ENCODE assay signal across 21 cellular contexts in genomic region chr2:47179325-47179724, GRCh38. TPM values are rescaled to one million over a fixed set of nuclear protein-coding genes. Genes with fewer than 3 reads are reported as not detected.
DNase-seq lines count a peak whose midpoint lies in the region; ATAC-seq, FAIRE-seq and TF ChIP-seq lines count a peak whose summit lies in the region.
"Had no signal": no experiment of that assay in that cellular context is flagged by ENCODE, and none has a peak within 500 bp of the region (broad histone marks: within the 10 kb centered on the region; RNA-seq: fewer than 3 reads in every experiment).

No MANE protein-coding gene starts in this region.

- H3K56ac ChIP-seq in H1 (replicated peaks; ENCODE audit: insufficient read length, low read depth, low read length): no peak overlapping the region

- H3K23me2 ChIP-seq in H1 (ENCODE audit: low read depth, low read length): peaks cover 6% of the 10 kb centered on the region

- no peak overlapping the region for H2BK5ac ChIP-seq in H1 (ENCODE audit: low read depth, low read length)

- TF ChIP-seq CTCF in H1 (IDR thresholded peaks at IDR 0.05; ENCODE audit: control extremely low read depth in 1 of 3, insufficient read depth in 1 of 3, low read depth in 1 of 3, low read length in 3 of 3): no peak
- TF ChIP-seq CTCF in right lobe of liver (IDR thresholded peaks at IDR 0.05): no peak

- no peaks in the 10 kb centered on the region for H3K79me1 ChIP-seq in H1 (ENCODE audit: low read depth, low read length)

- peaks cover 22% of the 10 kb centered on the region for H3K4me1 ChIP-seq in BLaER1
- H3K4me1 ChIP-seq in H1 (replicated peaks in 1 of 4; ENCODE audit: control insufficient read depth in 3 of 4, insufficient read depth in 4 of 4, low read length in 3 of 4): peaks cover 6 to 15% (median 13%) of the 10 kb centered on the region in 4 experiments; a peak in 6 of 7 replicates
- peaks cover 0 to 6% (median 0%) of the 10 kb centered on the region in 4 donors for H3K4me1 ChIP-seq in right lobe of liver

- H4K5ac ChIP-seq in H1 (ENCODE audit: insufficient read length, low read depth, low read length): no peak overlapping the region

- ATAC-seq in right lobe of liver (no peak), GM21619 (IDR thresholded peaks at IDR 0.05; ENCODE audit: unreplicated experiment) (no peak)
- ATAC-seq: activated CD8-positive, alpha-beta T cell treated with anti-CD3 and anti-CD28 coated beads, Interleukin-2, amount 10 ng/mL, durations not matched to agents 7 days and 5 days; effector memory CD8-positive, alpha-beta T cell; mucosa of descending colon had no signal

- no peak overlapping the region for H3K27ac ChIP-seq in BLaER1
- no peak overlapping the region for H3K27ac ChIP-seq in H1 (ENCODE audit: low read depth, low read length)
- no peak overlapping the region for H3K27ac ChIP-seq in right lobe of liver
- H3K27ac ChIP-seq: ascending aorta had no signal

- H4K20me1 ChIP-seq in BLaER1: peaks cover 18% of the 10 kb centered on the region
- H4K20me1 ChIP-seq in H1 (replicated peaks in 1 of 2; ENCODE audit: control insufficient read depth in 1 of 2, insufficient read depth in 2 of 2, low read length in 2 of 2): peaks cover 9 to 10% of the 10 kb centered on the region in 2 experiments

- H3K9me3 Mint-ChIP-seq in IgD-negative memory B cell: peaks cover 0 to 2% (median 0%) of the 10 kb centered on the region in 3 donors
- H3K9me3 Mint-ChIP-seq: activated naive CD4-positive, alpha-beta T cell treated with anti-CD3 and anti-CD28 coated beads for 36 hours; activated T-cell treated with anti-CD3 and anti-CD28 coated beads, Interleukin-2, amount 50 U/mL, for 24 hours; effector memory CD8-positive, alpha-beta T cell; T-helper 1 cell treated with Interleukin-12 subunit alpha and Interleukin-12 subunit beta and Interleukin-4 antibody, amounts not matched to agents 30 μg/mL and 1 μg/mL, for 36 hours had no signal

- TF ChIP-seq RAD21 in H1 (IDR thresholded peaks at IDR 0.05 in 1 of 2, conservative IDR thresholded peaks at IDR 0.05 in 1 of 2; ENCODE audit: low read depth in 2 of 2, low read length in 2 of 2): no peak

- H2BK20ac ChIP-seq in H1 (ENCODE audit: low read length): peak overlapping the region; percentile 63; the same call in 1 of the 2 replicates

- H3K27ac Mint-ChIP-seq in IgD-negative memory B cell: peak overlapping the region in 2 of 3 donors; percentile 80 to 99
- H3K27ac Mint-ChIP-seq: activated CD8-positive, alpha-beta T cell treated with anti-CD3 and anti-CD28 coated beads, Interleukin-2, amount 10 ng/mL, durations not matched to agents 7 days and 5 days; activated naive CD4-positive, alpha-beta T cell treated with anti-CD3 and anti-CD28 coated beads for 36 hours; activated T-cell treated with anti-CD3 and anti-CD28 coated beads, Interleukin-2, amount 50 U/mL, for 24 hours; T-helper 1 cell treated with Interleukin-12 subunit alpha and Interleukin-12 subunit beta and Interleukin-4 antibody, amounts not matched to agents 30 μg/mL and 1 μg/mL, for 36 hours had no signal

- H2BK15ac ChIP-seq in H1 (ENCODE audit: low read length): 0 out of 2 replicates have a peak overlapping the region, but pooled peaks have one; percentile 25

- H3K79me2 ChIP-seq in H1 (ENCODE audit: control insufficient read depth in 1 of 2, insufficient read depth in 2 of 2, low read length in 2 of 2): peaks cover 12 to 19% of the 10 kb centered on the region in 2 experiments

- H3K9me3 ChIP-seq in BLaER1 (no peaks in the 10 kb centered on the region), H1 (ENCODE audit: insufficient read depth in 2 of 2, low read depth in 1 of 2, low read length in 1 of 2) (no peaks in the 10 kb centered on the region), right lobe of liver (no peaks in the 10 kb centered on the region)
- H3K9me3 ChIP-seq: ascending aorta, mucosa of descending colon had no signal

- H3K4me2 ChIP-seq in BLaER1 (peak overlapping the region; percentile 31), H1 (ENCODE audit: insufficient read depth in 1 of 2, low read depth in 2 of 2, low read length in 2 of 2) (no peak overlapping the region)

- no peak overlapping the region for H3K14ac ChIP-seq in H1 (ENCODE audit: insufficient read length)

- H3K4me3 ChIP-seq in BLaER1: no peak overlapping the region
- no peak overlapping the region for H3K4me3 ChIP-seq in H1 (ENCODE audit: extremely low read depth in 1 of 4, insufficient read depth in 2 of 4, low read depth in 3 of 4, low read length in 4 of 4)
- no peak overlapping the region for H3K4me3 ChIP-seq in right lobe of liver
- H3K4me3 ChIP-seq: ascending aorta, mucosa of descending colon had no signal

- no peak for FAIRE-seq in H1 (lab: Jason Lieb, UNC)
- FAIRE-seq in HTR-8/SVneo (lab: Jason Lieb, UNC): no peak

- no peak overlapping the region for H2BK120ac ChIP-seq in H1 (replicated peaks; ENCODE audit: low read depth, low read length)

- H3K36me3 ChIP-seq in BLaER1 (no peaks in the 10 kb centered on the region), H1 (ENCODE audit: control insufficient read depth in 2 of 4, insufficient read depth in 4 of 4, low read length in 3 of 4) (no peaks in the 10 kb centered on the region), right lobe of liver (no peaks in the 10 kb centered on the region)
- H3K36me3 ChIP-seq: ascending aorta had no signal

- no peak overlapping the region for H3K18ac ChIP-seq in H1 (ENCODE audit: extremely low read depth, low read length)

- no peak overlapping the region for H3K23ac ChIP-seq in H1 (ENCODE audit: insufficient read length)

- H3K27me3 Mint-ChIP-seq in IgD-negative memory B cell: peaks cover 5% of the 10 kb centered on the region
- H3K27me3 Mint-ChIP-seq: activated T-cell treated with anti-CD3 and anti-CD28 coated beads, Interleukin-2, amount 50 U/mL, for 24 hours had no signal

- DNase-seq in SKM-1 (lab: John Stamatoyannopoulos, UW; ENCODE audit: unreplicated experiment) (peak; percentile 74), H1 (ENCODE audit: low read depth in 1 of 2, low spot score in 2 of 2) (no peak), right lobe of liver (no peak), HTR-8/SVneo (ENCODE audit: insufficient read length, low spot score) (no peak)
- no peak for DNase-seq in stimulated activated CD4-positive, alpha-beta T cell treated with anti-CD3 and anti-CD28 coated beads, Interleukin-2, amount 100 ng/mL, for 24 hours
- DNase-seq: activated CD4-positive, CD25-positive, alpha-beta regulatory T cell; activated CD8-positive, alpha-beta T cell treated with anti-CD3 and anti-CD28 coated beads, Interleukin-2, amount 10 ng/mL, durations not matched to agents 7 days and 5 days; activated naive CD4-positive, alpha-beta T cell treated with anti-CD3 and anti-CD28 coated beads for 36 hours; activated T-cell treated with anti-CD3 and anti-CD28 coated beads, Interleukin-2, amount 50 U/mL, for 24 hours; DND-41; effector memory CD8-positive, alpha-beta T cell; mucosa of descending colon; NCI-H146; nucleus accumbens; retina had no signal

- peak overlapping the region; percentile 12; the same call in 1 of the 2 replicates for H2BK12ac ChIP-seq in H1 (ENCODE audit: low read depth, low read length)

- no peaks in the 10 kb centered on the region for H3K27me3 ChIP-seq in BLaER1
- no peaks in the 10 kb centered on the region; a peak in 2 of 7 replicates for H3K27me3 ChIP-seq in H1 (replicated peaks in 1 of 4; ENCODE audit: control insufficient read depth in 3 of 4, extremely low read depth in 1 of 4, insufficient read depth in 3 of 4, low read length in 3 of 4)
- H3K27me3 ChIP-seq in right lobe of liver: no peaks in the 10 kb centered on the region
- H3K27me3 ChIP-seq: ascending aorta had no signal

- no CpG with 5 or more reads among the region's 4 CpGs for WGBS in H1 (ENCODE audit: extremely low coverage in 1 of 2, insufficient coverage in 1 of 2, insufficient read length in 1 of 2, insufficient replicate concordance in 2 of 2, low coverage in 1 of 2, low lambda C conversion rate in 2 of 2, missing lambda C conversion rate in 1 of 2), 2 experiments
- WGBS in right lobe of liver (ENCODE audit: insufficient coverage, low coverage, low lambda C conversion rate, missing lambda C conversion rate): 67% methylated on average over 4 of the region's 4 CpGs

- TF ChIP-seq EP300 in H1 (IDR thresholded peaks at IDR 0.05; ENCODE audit: borderline replicate concordance in 1 of 2, low read depth in 2 of 2, low read length in 2 of 2): no peak

- H3K4me1 Mint-ChIP-seq in IgD-negative memory B cell: peaks cover 22 to 30% (median 23%) of the 10 kb centered on the region in 3 donors

- POLR2A ChIA-PET in H1 (lab: Charles Lee; ENCODE audit: partially characterized antibody): interaction anchor here (0.8 to 1.7 kb wide), 3 partner anchors 52 to 85 kb away, joined by 3 to 5 read pairs (median 3); no protein-coding TSS in a partner anchor

- no peak overlapping the region for H4K91ac ChIP-seq in H1 (replicated peaks; ENCODE audit: insufficient read length, low read length)

- no peaks in the 10 kb centered on the region for H3K36me3 Mint-ChIP-seq in IgD-negative memory B cell

- CTCF ChIA-PET in H1 (lab: Charles Lee; ENCODE audit: partially characterized antibody): interaction anchor here (0.6 to 2.0 kb wide), 7 partner anchors 83 to 144 kb away, joined by 3 to 6 read pairs (median 3); no protein-coding TSS in a partner anchor

- no peak overlapping the region for H4K8ac ChIP-seq in H1 (ENCODE audit: extremely low read depth, insufficient read depth, low read length)

- H2AFZ ChIP-seq in H1 (ENCODE audit: low read length): no peak overlapping the region

- no peak overlapping the region for H2AK5ac ChIP-seq in H1 (ENCODE audit: low read depth, low read length)

- H3K4ac ChIP-seq in H1 (replicated peaks; ENCODE audit: insufficient read length, low read depth, low read length): no peak overlapping the region

- H3K9ac ChIP-seq in BLaER1 (no peak overlapping the region), H1 (replicated peaks in 1 of 4; ENCODE audit: extremely low read depth in 1 of 4, low read depth in 3 of 4, low read length in 3 of 4) (no peak overlapping the region)

- H3K4me3 Mint-ChIP-seq in IgD-negative memory B cell: peak overlapping the region in 1 of 4 donors; percentile 63
- H3K4me3 Mint-ChIP-seq: activated CD8-positive, alpha-beta T cell treated with anti-CD3 and anti-CD28 coated beads, Interleukin-2, amount 10 ng/mL, durations not matched to agents 7 days and 5 days; activated naive CD4-positive, alpha-beta T cell treated with anti-CD3 and anti-CD28 coated beads for 36 hours; activated T-cell treated with anti-CD3 and anti-CD28 coated beads, Interleukin-2, amount 50 U/mL, for 24 hours; effector memory CD8-positive, alpha-beta T cell; T-helper 1 cell treated with Interleukin-12 subunit alpha and Interleukin-12 subunit beta and Interleukin-4 antibody, amounts not matched to agents 30 μg/mL and 1 μg/mL, for 36 hours had no signal

- TF ChIP-seq POLR2A in H1 (IDR thresholded peaks at IDR 0.05; ENCODE audit: control extremely low read depth in 1 of 2, low read depth in 2 of 2, low read length in 2 of 2): no peak
- TF ChIP-seq POLR2A in right lobe of liver (IDR thresholded peaks at IDR 0.05): no peak

- intact Hi-C loops in right lobe of liver (cut with DNase I): no loop called here

RNA-seq across cellular contexts. Expression of gene CALM2, which starts 3.0 kb away (rescaled TPM):
- polyA plus RNA-seq in IgD-negative memory B cell (939 TPM), H1 (2011; rRNA removed) (137 and 333 TPM in 2 replicates)
- total RNA-seq in H1 (2021; fragmentation: NEBNext Ultra II Directional; extraction: Animal tissue kit (Norgen Biotek cat#: 25700)): 456 and 476 TPM in 2 replicates
- 433 TPM for polyA plus RNA-seq in H1 (2011; cell fraction: cytosol; rRNA removed)
- polyA plus RNA-seq in H1 (2011; cell fraction: nucleus; rRNA removed): 26.8 TPM
- 289 to 574 TPM (median 317 TPM) in 4 replicates for polyA plus RNA-seq in H1 (2012, experiment 1 of 2)
- polyA plus RNA-seq in H1 (2012, experiment 2 of 2): 276 TPM
- polyA plus RNA-seq in H1 (2013, experiment 1 of 2): 270 TPM
- polyA plus RNA-seq in H1 (2013, experiment 2 of 2): 276 TPM
- 58.3 and 61.2 TPM in 2 replicates for polyA minus RNA-seq in H1 (2011; rRNA and poly(A)+ RNA removed)
- 82.9 TPM for polyA minus RNA-seq in H1 (2011; cell fraction: cytosol; rRNA and poly(A)+ RNA removed)
- polyA minus RNA-seq in H1 (2011; cell fraction: nucleus; rRNA and poly(A)+ RNA removed): 70.2 TPM
- total RNA-seq in right lobe of liver: 100 to 1,000 TPM; 130 to 301 (median 227) TPM

RNA-seq across cellular contexts. Expression of gene STPG4, which starts 24.2 kb away (rescaled TPM):
- not detected for polyA plus RNA-seq in IgD-negative memory B cell
- 0.27 and 0.28 TPM in 2 replicates for total RNA-seq in H1 (2021; fragmentation: NEBNext Ultra II Directional; extraction: Animal tissue kit (Norgen Biotek cat#: 25700))
- polyA plus RNA-seq in H1 (2011; rRNA removed): not detected in 2 replicates
- not detected for polyA plus RNA-seq in H1 (2011; cell fraction: cytosol; rRNA removed)
- polyA plus RNA-seq in H1 (2011; cell fraction: nucleus; rRNA removed): 0.20 TPM
- 0.21 TPM in 1 of 4 replicates, not detected in the others for polyA plus RNA-seq in H1 (2012, experiment 1 of 2)
- not detected for polyA plus RNA-seq in H1 (2012, experiment 2 of 2)
- polyA plus RNA-seq in H1 (2013, experiment 1 of 2): 0.08 TPM
- polyA plus RNA-seq in H1 (2013, experiment 2 of 2): 0.11 TPM
- not detected in 2 replicates for polyA minus RNA-seq in H1 (2011; rRNA and poly(A)+ RNA removed)
- not detected for polyA minus RNA-seq in H1 (2011; cell fraction: cytosol; rRNA and poly(A)+ RNA removed)
- 0.90 TPM for polyA minus RNA-seq in H1 (2011; cell fraction: nucleus; rRNA and poly(A)+ RNA removed)
- total RNA-seq in right lobe of liver: not detected
- total RNA-seq: ascending aorta, glomerular endothelial cell had no signal
